Comparison of ENCODE assay signal across 20 cellular contexts in genomic region chr14:77794357-77794756, GRCh38. TPM values are rescaled to one million over a fixed set of nuclear protein-coding genes. Genes with fewer than 3 reads are reported as not detected.
A peak's percentile ranks its signal among the peaks of the same experiment; 100 is the strongest.
DNase-seq lines count a peak whose midpoint lies in the region; ATAC-seq and TF ChIP-seq lines count a peak whose summit lies in the region.
"Had no signal": no experiment of that assay in that cellular context is flagged by ENCODE, and none has a peak within 500 bp of the region (broad histone marks: within the 10 kb centered on the region; RNA-seq: fewer than 3 reads in every experiment).

No MANE protein-coding gene starts in this region.

- ATAC-seq in GM23338 (peak; percentile 52), WTC11 (peak; percentile 57), GM21367 (IDR thresholded peaks at IDR 0.05; ENCODE audit: unreplicated experiment) (no peak)
- ATAC-seq: CD8-positive, alpha-beta T cell; GM12878; HCT116 had no signal

- WGBS in endodermal cell (ENCODE audit: insufficient coverage in 1 of 2, insufficient read length in 1 of 2), 2 experiments: 91 to 100% methylated on average over 1 to 4 of the region's 4 CpGs

- H4K20me1 ChIP-seq in GM23338 (replicated peaks; ENCODE audit: insufficient read depth): no peaks in the 10 kb centered on the region
- no peaks in the 10 kb centered on the region for H4K20me1 ChIP-seq in neural progenitor cell (ENCODE audit: low read depth)
- H4K20me1 ChIP-seq: BLaER1 had no signal

- no peaks in the 10 kb centered on the region for H3F3A ChIP-seq in GM23338 (replicated peaks; ENCODE audit: low read depth)
- H3F3A ChIP-seq in neural progenitor cell (ENCODE audit: low read depth): peaks cover 3% of the 10 kb centered on the region

- POLR2A ChIA-PET in WTC11 (lab: Charles Lee): no interaction called here

- CTCF ChIA-PET in WTC11 (lab: Charles Lee): no interaction called here

- H3K27ac Mint-ChIP-seq in GM23338 (no peak overlapping the region), WTC11 (0 out of 2 replicates have a peak overlapping the region, but pooled peaks have one; percentile 68), endodermal cell (peak overlapping the region; percentile 86), neural progenitor cell (peak overlapping the region; percentile 10)
- H3K27ac Mint-ChIP-seq: B cell; CD8-positive, alpha-beta T cell had no signal

- H3K27ac ChIP-seq in GM23338 (ENCODE audit: low read depth) (no peak overlapping the region), endodermal cell (ENCODE audit: low read depth, low read length) (no peak overlapping the region), neural progenitor cell (no peak overlapping the region)
- H3K27ac ChIP-seq: BLaER1, C4-2B had no signal

- H3K4me3 Mint-ChIP-seq in GM23338 (no peak overlapping the region), WTC11 (no peak overlapping the region; the same call in 1 of the 2 replicates), endodermal cell (no peak overlapping the region), neural progenitor cell (no peak overlapping the region)
- H3K4me3 Mint-ChIP-seq: B cell; CD8-positive, alpha-beta T cell had no signal

- H3K27me3 Mint-ChIP-seq in GM23338 (ENCODE audit: insufficient read depth, low read depth, poor library complexity) (peaks cover 2% of the 10 kb centered on the region), WTC11 (ENCODE audit: low read depth) (no peaks in the 10 kb centered on the region), endodermal cell (ENCODE audit: insufficient read depth) (peaks cover 82% of the 10 kb centered on the region), neural progenitor cell (ENCODE audit: insufficient read depth, low read depth) (no peaks in the 10 kb centered on the region)

- H3K4me1 Mint-ChIP-seq in GM23338 (peaks cover 8% of the 10 kb centered on the region; the same call in 2 of the 3 replicates), WTC11 (peaks cover 15% of the 10 kb centered on the region), endodermal cell (peaks cover 10% of the 10 kb centered on the region), neural progenitor cell (peaks cover 14% of the 10 kb centered on the region)
- H3K4me1 Mint-ChIP-seq: B cell had no signal

- H3K9me3 Mint-ChIP-seq in GM23338 (no peaks in the 10 kb centered on the region; the same call in 2 of the 3 replicates), WTC11 (no peaks in the 10 kb centered on the region), endodermal cell (no peaks in the 10 kb centered on the region), neural progenitor cell (no peaks in the 10 kb centered on the region)
- H3K9me3 Mint-ChIP-seq: CD4-positive, CD25-positive, alpha-beta regulatory T cell; CD8-positive, alpha-beta T cell had no signal

- H3K4me3 ChIP-seq in GM23338: no peak overlapping the region
- H3K4me3 ChIP-seq in endodermal cell (ENCODE audit: low read length): no peak overlapping the region
- no peak overlapping the region for H3K4me3 ChIP-seq in neural progenitor cell
- H3K4me3 ChIP-seq: BLaER1, GM12878 had no signal

- no peaks in the 10 kb centered on the region for H3K27me3 ChIP-seq in GM23338 (ENCODE audit: insufficient read depth)
- peaks cover 81% of the 10 kb centered on the region for H3K27me3 ChIP-seq in endodermal cell (ENCODE audit: control insufficient read depth, insufficient read depth, low read length, poor library complexity, severe bottlenecking)
- H3K27me3 ChIP-seq in neural progenitor cell: peaks cover 4% of the 10 kb centered on the region
- H3K27me3 ChIP-seq: BLaER1 had no signal

- H3K9ac ChIP-seq in endodermal cell (ENCODE audit: extremely low read depth, low read length, poor library complexity, severe bottlenecking) (no peak overlapping the region), neural progenitor cell (no peak overlapping the region)
- H3K9ac ChIP-seq: BLaER1 had no signal

- no peak for DNase-seq in GM23338 (ENCODE audit: low spot score)
- DNase-seq in WTC11 (ENCODE audit: low spot score): no peak
- DNase-seq in endodermal cell: no peak
- no peak for DNase-seq in neural progenitor cell (ENCODE audit: low spot score)
- no peak for DNase-seq in 8988T
- no peak for DNase-seq in NCI-H2029 treated with DMSO at 0.1 percent for 48 hours (lab: John Stamatoyannopoulos, UW)
- DNase-seq: Caco-2; CD4-positive, CD25-positive, alpha-beta regulatory T cell; CD8-positive, alpha-beta T cell; DMS153; DND-41; GDM1; GOT3; H7 had no signal

- H3K9me2 ChIP-seq in GM23338 (ENCODE audit: insufficient read depth): no peaks in the 10 kb centered on the region

- peaks cover 9% of the 10 kb centered on the region for H3K4me1 ChIP-seq in GM23338 (ENCODE audit: insufficient read depth)
- H3K4me1 ChIP-seq in endodermal cell (ENCODE audit: control insufficient read depth, insufficient read depth, low read length): no peaks in the 10 kb centered on the region
- peaks cover 5% of the 10 kb centered on the region for H3K4me1 ChIP-seq in neural progenitor cell

- no peaks in the 10 kb centered on the region for H3K9me3 ChIP-seq in endodermal cell (ENCODE audit: control insufficient read depth, low read length)
- H3K9me3 ChIP-seq in neural progenitor cell (ENCODE audit: low read depth): no peaks in the 10 kb centered on the region
- H3K9me3 ChIP-seq: BLaER1, Caco-2 had no signal

- H2AFZ ChIP-seq in GM23338: peak overlapping the region; percentile 96
- H2AFZ ChIP-seq in neural progenitor cell (replicated peaks): no peak overlapping the region

- H3K4me2 ChIP-seq in GM23338 (no peak overlapping the region), neural progenitor cell (no peak overlapping the region)
- H3K4me2 ChIP-seq: BLaER1 had no signal

- TF ChIP-seq CTCF in GM23338 (conservative IDR thresholded peaks at IDR 0.05; ENCODE audit: low read depth in 2 of 2): no peak
- TF ChIP-seq CTCF in WTC11 (IDR thresholded peaks at IDR 0.05): no peak
- TF ChIP-seq CTCF in endodermal cell (conservative IDR thresholded peaks at IDR 0.05): no peak
- no peak for TF ChIP-seq CTCF in neural progenitor cell (IDR thresholded peaks at IDR 0.05)

- H3K79me2 ChIP-seq in GM23338 (replicated peaks; ENCODE audit: insufficient read depth): no peaks in the 10 kb centered on the region
- H3K79me2 ChIP-seq in neural progenitor cell (ENCODE audit: low read depth): no peaks in the 10 kb centered on the region

- no peaks in the 10 kb centered on the region for H3K36me3 ChIP-seq in GM23338 (ENCODE audit: insufficient read depth)
- H3K36me3 ChIP-seq in endodermal cell (ENCODE audit: control insufficient read depth, insufficient read depth, low read length): no peaks in the 10 kb centered on the region
- H3K36me3 ChIP-seq in neural progenitor cell: no peaks in the 10 kb centered on the region
- H3K36me3 ChIP-seq: BLaER1 had no signal

- no peaks in the 10 kb centered on the region for H3K36me3 Mint-ChIP-seq in GM23338 (ENCODE audit: low read depth)
- H3K36me3 Mint-ChIP-seq in WTC11: no peaks in the 10 kb centered on the region
- no peaks in the 10 kb centered on the region for H3K36me3 Mint-ChIP-seq in endodermal cell (ENCODE audit: low read depth)
- no peaks in the 10 kb centered on the region for H3K36me3 Mint-ChIP-seq in neural progenitor cell
- H3K36me3 Mint-ChIP-seq: CD4-positive, CD25-positive, alpha-beta regulatory T cell; CD8-positive, alpha-beta T cell had no signal

TF ChIP-seq in GM23338, 12 proteins besides CTCF, POLR2A, EP300 and RAD21 (continues in another document):
- TF ChIP-seq POLR2AphosphoS5 (IDR thresholded peaks at IDR 0.05; ENCODE audit: low read depth) (no peak), STAT1 (IDR thresholded peaks at IDR 0.05; ENCODE audit: unreplicated experiment) (no peak), EZH2 (IDR thresholded peaks at IDR 0.05; ENCODE audit: low read depth, unreplicated experiment) (no peak), ZNF114 (CRISPR knock-in tag; IDR thresholded peaks at IDR 0.05) (no peak), JUNB (IDR thresholded peaks at IDR 0.05; ENCODE audit: unreplicated experiment) (no peak), NANOG (IDR thresholded peaks at IDR 0.05; ENCODE audit: borderline replicate concordance) (no peak), ZNF331 (CRISPR knock-in tag; IDR thresholded peaks at IDR 0.05; ENCODE audit: low read depth) (no peak)

TF ChIP-seq in WTC11, 78 proteins besides CTCF, POLR2A, EP300 and RAD21 (continues in another document):
- TF ChIP-seq USF1 (CRISPR knock-in tag; IDR thresholded peaks at IDR 0.05) (no peak), OVOL2 (CRISPR knock-in tag; IDR thresholded peaks at IDR 0.05; ENCODE audit: borderline replicate concordance) (no peak), JUN (CRISPR knock-in tag; IDR thresholded peaks at IDR 0.05) (no peak), ZNF138 (CRISPR knock-in tag; conservative IDR thresholded peaks at IDR 0.05) (no peak), IRF2 (CRISPR knock-in tag; IDR thresholded peaks at IDR 0.05; ENCODE audit: borderline replicate concordance, low read depth) (no peak), CBFB (CRISPR knock-in tag; IDR thresholded peaks at IDR 0.05; ENCODE audit: low read depth) (no peak), TP53 (CRISPR knock-in tag; IDR thresholded peaks at IDR 0.05) (no peak), CREB1 (CRISPR knock-in tag; IDR thresholded peaks at IDR 0.05) (no peak), EMX1 (CRISPR knock-in tag; IDR thresholded peaks at IDR 0.05) (no peak)

RNA-seq across cellular contexts. Expression of gene ADCK1, which starts 5.6 kb away (rescaled TPM):
- total RNA-seq in GM23338 (2014; rRNA removed; shearing (Covaris generic)): 8.5 and 11.2 TPM in 2 replicates
- polyA plus RNA-seq in GM23338 (2016; fragmentation: Nextera tagmentation; extraction: Ambion mirVana): 5.2 and 6.7 TPM in 2 replicates
- total RNA-seq in WTC11 (2021) (11.4 to 12.8 TPM (median 12.0 TPM) in 3 replicates), endodermal cell (1 to 10 TPM; 6.9 to 7.4 TPM), neural progenitor cell (ENCODE audit: low replicate concordance) (1.6 and 4.8 TPM in 2 replicates)
- 10.4 TPM for polyA plus RNA-seq in endodermal cell (2013, experiment 1 of 2)
- polyA plus RNA-seq in endodermal cell (2013, experiment 2 of 2): 8.2 TPM

RNA-seq across cellular contexts. Expression of gene SNW1, which starts 33.4 kb away (rescaled TPM):
- 58.9 and 60.5 TPM in 2 replicates for total RNA-seq in GM23338 (2014; rRNA removed; shearing (Covaris generic))
- 127 and 129 TPM in 2 replicates for polyA plus RNA-seq in GM23338 (2016; fragmentation: Nextera tagmentation; extraction: Ambion mirVana)
- total RNA-seq in WTC11 (2021) (81.4 to 92.1 TPM (median 83.8 TPM) in 3 replicates), endodermal cell (10 to 100 TPM; 60.8 to 87.8 TPM), neural progenitor cell (ENCODE audit: low replicate concordance) (72.6 and 105 TPM in 2 replicates)
- polyA plus RNA-seq in endodermal cell (2013, experiment 1 of 2): 70.7 TPM
- polyA plus RNA-seq in endodermal cell (2013, experiment 2 of 2): 66.3 TPM
